In genomic region chr2:196113061-196113974, GRCh38 we compare ENCODE assay signal across 10 cellular contexts. TPM values are rescaled to one million over a fixed set of nuclear protein-coding genes. Genes with fewer than 3 reads are reported as not detected.
DNase-seq lines count a peak whose midpoint lies in the region; ATAC-seq, FAIRE-seq and TF ChIP-seq lines count a peak whose summit lies in the region.
"Had no signal": no experiment of that assay in that cellular context is flagged by ENCODE, and none has a peak within 500 bp of the region (broad histone marks: within the 10 kb centered on the region; RNA-seq: fewer than 3 reads in every experiment).

No MANE protein-coding gene starts in this region.

- H3K4me1 Mint-ChIP-seq in T-helper 17 cell: peaks cover 10% of the 10 kb centered on the region

- no peak overlapping the region for H3K4me3 Mint-ChIP-seq in T-helper 17 cell
- H3K4me3 Mint-ChIP-seq: activated naive CD8-positive, alpha-beta T cell treated with anti-CD3 and anti-CD28 coated beads, Interleukin-2, amount 10 ng/mL, durations not matched to agents 7 days and 5 days; stimulated activated naive CD8-positive, alpha-beta T cell treated with anti-CD3 and anti-CD28 coated beads, Interleukin-15, Interleukin-2, amounts not matched to agents 100 ng/mL and 50 ng/mL, for 24 hours had no signal

- H3K36me3 Mint-ChIP-seq in T-helper 17 cell (ENCODE audit: low read depth): no peaks in the 10 kb centered on the region
- no peaks in the 10 kb centered on the region for H3K36me3 Mint-ChIP-seq in activated naive CD4-positive, alpha-beta T cell treated with anti-CD3 and anti-CD28 coated beads, Interleukin-2, amount 50 U/mL, for 72 hours
- H3K36me3 Mint-ChIP-seq: activated naive CD8-positive, alpha-beta T cell treated with anti-CD3 and anti-CD28 coated beads, Interleukin-2, amount 10 ng/mL, durations not matched to agents 7 days and 5 days had no signal

- FAIRE-seq in GM12891 (lab: Jason Lieb, UNC): no peak

- no peaks in the 10 kb centered on the region for H3K9me3 ChIP-seq in T-helper 17 cell (ENCODE audit: control insufficient read depth, low read length, poor library complexity, severe bottlenecking)

- DNase-seq in Daoy (ENCODE audit: low read depth) (peak; percentile 39), T-helper 17 cell (no peak), foreskin melanocyte (peak; percentile 81), pons (ENCODE audit: low spot score) (peak; percentile 47), GM12891 (ENCODE audit: insufficient read length, low spot score) (no peak), NCI-H526 treated with DMSO at 0.1 percent for 48 hours (lab: John Stamatoyannopoulos, UW) (no peak)
- no peak for DNase-seq in activated CD8-positive, alpha-beta memory T cell treated with anti-CD3 and anti-CD28 coated beads, Interleukin-2, amount 50 U/mL, for 48 hours
- DNase-seq in activated naive CD4-positive, alpha-beta T cell treated with anti-CD3 and anti-CD28 coated beads, Interleukin-2, amount 50 U/mL, for 72 hours (ENCODE audit: low spot score in 2 of 2): no peak
- DNase-seq: activated naive CD8-positive, alpha-beta T cell treated with anti-CD3 and anti-CD28 coated beads, Interleukin-2, amount 10 ng/mL, durations not matched to agents 7 days and 5 days had no signal

- TF ChIP-seq POLR2A in GM12891 (IDR thresholded peaks at IDR 0.05; ENCODE audit: low read depth, low read length): no peak

- no peaks in the 10 kb centered on the region for H3K27me3 Mint-ChIP-seq in T-helper 17 cell
- H3K27me3 Mint-ChIP-seq: activated naive CD8-positive, alpha-beta T cell treated with anti-CD3 and anti-CD28 coated beads, Interleukin-2, amount 10 ng/mL, durations not matched to agents 7 days and 5 days; stimulated activated naive CD8-positive, alpha-beta T cell treated with anti-CD3 and anti-CD28 coated beads, Interleukin-15, Interleukin-2, amounts not matched to agents 100 ng/mL and 50 ng/mL, for 24 hours had no signal

- peak overlapping the region; percentile 14 for H3K27ac Mint-ChIP-seq in T-helper 17 cell
- H3K27ac Mint-ChIP-seq in activated naive CD4-positive, alpha-beta T cell treated with anti-CD3 and anti-CD28 coated beads, Interleukin-2, amount 50 U/mL, for 72 hours: no peak overlapping the region
- H3K27ac Mint-ChIP-seq: activated naive CD8-positive, alpha-beta T cell treated with anti-CD3 and anti-CD28 coated beads, Interleukin-2, amount 10 ng/mL, durations not matched to agents 7 days and 5 days; stimulated activated naive CD8-positive, alpha-beta T cell treated with anti-CD3 and anti-CD28 coated beads, Interleukin-15, Interleukin-2, amounts not matched to agents 100 ng/mL and 50 ng/mL, for 24 hours had no signal

- no peaks in the 10 kb centered on the region for H3K9me3 Mint-ChIP-seq in activated naive CD4-positive, alpha-beta T cell treated with anti-CD3 and anti-CD28 coated beads, Interleukin-2, amount 50 U/mL, for 72 hours
- H3K9me3 Mint-ChIP-seq: activated naive CD8-positive, alpha-beta T cell treated with anti-CD3 and anti-CD28 coated beads, Interleukin-2, amount 10 ng/mL, durations not matched to agents 7 days and 5 days; stimulated activated naive CD8-positive, alpha-beta T cell treated with anti-CD3 and anti-CD28 coated beads, Interleukin-15, Interleukin-2, amounts not matched to agents 100 ng/mL and 50 ng/mL, for 24 hours had no signal

- no peak for ATAC-seq in T-helper 17 cell
- ATAC-seq in activated naive CD4-positive, alpha-beta T cell treated with anti-CD3 and anti-CD28 coated beads, Interleukin-2, amount 50 U/mL, for 72 hours: no peak

TF ChIP-seq in GM12891, 5 proteins besides CTCF, POLR2A, EP300 and RAD21:
- TF ChIP-seq POU2F2 (IDR thresholded peaks at IDR 0.05; ENCODE audit: low read depth, low read length) (no peak), PAX5 (IDR thresholded peaks at IDR 0.05; ENCODE audit: insufficient read depth, low read length, severe bottlenecking) (no peak), SPI1 (IDR thresholded peaks at IDR 0.05; ENCODE audit: low read depth, low read length) (no peak)
TF ChIP-seq in GM12891: peak in this region for 0.

RNA-seq across cellular contexts. Expression of gene DNAH7, which starts 44.7 kb away (rescaled TPM):
- total RNA-seq in Daoy (2014; rRNA removed; shearing (Covaris generic)): 0.11 and 0.27 TPM in 2 replicates
- total RNA-seq in T-helper 17 cell: under 1 TPM in 1 of 2 donors, not detected in 1; 0.37 TPM
- polyA plus RNA-seq in GM12891 (2012; ENCODE audit: low read depth, missing spikeins): 0.08 TPM
- total RNA-seq in activated naive CD4-positive, alpha-beta T cell treated with anti-CD3 and anti-CD28 coated beads, Interleukin-2, amount 50 U/mL, for 72 hours: under 1 TPM in 1 of 2 donors, not detected in 1; 0.05 TPM
- total RNA-seq: activated naive CD8-positive, alpha-beta T cell treated with anti-CD3 and anti-CD28 coated beads, Interleukin-2, amount 10 ng/mL, durations not matched to agents 7 days and 5 days had no signal

RNA-seq across cellular contexts. Expression of gene STK17B, which starts 58.1 kb away (rescaled TPM):
- total RNA-seq in Daoy (2014; rRNA removed; shearing (Covaris generic)): 43.4 and 47.7 TPM in 2 replicates
- total RNA-seq in T-helper 17 cell: 100 to 1,000 TPM; 417 to 460 TPM
- 14.6 TPM for polyA plus RNA-seq in GM12891 (2012; ENCODE audit: low read depth, missing spikeins)
- total RNA-seq in activated naive CD4-positive, alpha-beta T cell treated with anti-CD3 and anti-CD28 coated beads, Interleukin-2, amount 50 U/mL, for 72 hours: 100 to 1,000 TPM; 164 to 240 TPM

Comparison
In these comparisons a context has a peak if more than half of its experiments do, and no peak if none do; other contexts are left out.
1. DNase-seq: peak in Daoy (single experiment), foreskin melanocyte (single experiment) and pons (single experiment); none in T-helper 17 cell (0 of 3), GM12891 (single experiment), activated CD8-positive, alpha-beta memory T cell treated with anti-CD3 and anti-CD28 coated beads, Interleukin-2, amount 50 U/mL, for 48 hours (single experiment), activated naive CD4-positive, alpha-beta T cell treated with anti-CD3 and anti-CD28 coated beads, Interleukin-2, amount 50 U/mL, for 72 hours (0 of 2) and NCI-H526 treated with DMSO at 0.1 percent for 48 hours (single experiment).